In genomic region chr14:105351920-105352871, GRCh38 we compare ENCODE assay signal across 8 cellular contexts. TPM values are rescaled to one million over a fixed set of nuclear protein-coding genes. Genes with fewer than 3 reads are reported as not detected.
DNase-seq lines count a peak whose midpoint lies in the region; ATAC-seq and TF ChIP-seq lines count a peak whose summit lies in the region.

No MANE protein-coding gene starts in this region.

- H3K27me3 Mint-ChIP-seq in activated CD4-positive, alpha-beta memory T cell treated with anti-CD3 and anti-CD28 coated beads, Interleukin-2, amount 10 ng/mL, durations not matched to agents 7 days and 5 days, result no peaks in the 10 kb centered on the region

- H3K4me1 Mint-ChIP-seq in activated CD4-positive, alpha-beta memory T cell treated with anti-CD3 and anti-CD28 coated beads, Interleukin-2, amount 10 ng/mL, durations not matched to agents 7 days and 5 days, result peaks cover 1% of the 10 kb centered on the region

- no peak overlapping the region for H3K27ac Mint-ChIP-seq in activated CD4-positive, alpha-beta memory T cell treated with anti-CD3 and anti-CD28 coated beads, Interleukin-2, amount 10 ng/mL, durations not matched to agents 7 days and 5 days

- H3K4me3 Mint-ChIP-seq in activated CD4-positive, alpha-beta memory T cell treated with anti-CD3 and anti-CD28 coated beads, Interleukin-2, amount 10 ng/mL, durations not matched to agents 7 days and 5 days, result no peak overlapping the region

- peak; percentile 97 for DNase-seq in GM10266 (ENCODE audit: extremely low spot score)
- peak; percentile 88 for DNase-seq in HT-29 (ENCODE audit: low spot score)
- peak; percentile 40 for DNase-seq in NCI-H82 treated with DMSO at 0.1 percent for 48 hours (lab: John Stamatoyannopoulos, UW; ENCODE audit: unreplicated experiment)
- DNase-seq in activated CD4-positive, alpha-beta memory T cell treated with anti-CD3 and anti-CD28 coated beads, Interleukin-2, amount 10 ng/mL, durations not matched to agents 7 days and 5 days, result peak; percentile 91
- DNase-seq in effector CD8-positive, alpha-beta T cell (lab: John Stamatoyannopoulos, UW), result peak; percentile 78
- DNase-seq in lung microvascular endothelial cell (ENCODE audit: low read depth in 2 of 2), result peak; percentile 89 to 94
- DNase-seq in stimulated activated CD8-positive, alpha-beta memory T cell treated with anti-CD3 and anti-CD28 coated beads, Interleukin-12 subunit alpha, Interleukin-12 subunit beta, amount 100 ng/mL, for 4 hours (ENCODE audit: low read depth), result peak; percentile 64

- H3K36me3 Mint-ChIP-seq in activated CD4-positive, alpha-beta memory T cell treated with anti-CD3 and anti-CD28 coated beads, Interleukin-2, amount 10 ng/mL, durations not matched to agents 7 days and 5 days (ENCODE audit: low read depth), result no peaks in the 10 kb centered on the region

- no peaks in the 10 kb centered on the region for H3K9me3 Mint-ChIP-seq in activated CD4-positive, alpha-beta memory T cell treated with anti-CD3 and anti-CD28 coated beads, Interleukin-2, amount 10 ng/mL, durations not matched to agents 7 days and 5 days

- no peak for ATAC-seq in GM18870 (IDR thresholded peaks at IDR 0.05; ENCODE audit: unreplicated experiment)

- peak; percentile 95 for TF ChIP-seq CTCF in GM10266 (IDR thresholded peaks at IDR 0.05; ENCODE audit: control insufficient read depth, insufficient read depth, low read depth, missing control alignments)

- POLR2A ChIA-PET in activated CD4-positive, alpha-beta memory T cell treated with anti-CD3 and anti-CD28 coated beads, Interleukin-2, amount 10 ng/mL, durations not matched to agents 7 days and 5 days (lab: Charles Lee), result interaction anchor here (1.0 kb wide), 1 partner anchor 51 kb away, joined by 3 read pairs; no protein-coding TSS in a partner anchor

- CTCF ChIA-PET in activated CD4-positive, alpha-beta memory T cell treated with anti-CD3 and anti-CD28 coated beads, Interleukin-2, amount 10 ng/mL, durations not matched to agents 7 days and 5 days (lab: Charles Lee), result interaction anchor here (0.6 to 1.7 kb wide), 30 partner anchors 10 to 377 kb away, joined by 3 to 12 read pairs (median 4); partner anchors contain the start of gene BTBD6

RNA-seq across cellular contexts. Expression of gene PACS2, which starts 37.6 kb away (rescaled TPM):
- 65.6 and 65.7 TPM in 2 replicates for total RNA-seq in HT-29 (2014; rRNA removed; shearing (Covaris generic))
- total RNA-seq in activated CD4-positive, alpha-beta memory T cell treated with anti-CD3 and anti-CD28 coated beads, Interleukin-2, amount 10 ng/mL, durations not matched to agents 7 days and 5 days, result 10 to 100 TPM; 28.3 to 29.9 TPM
- 31.8 and 48.4 TPM in 2 replicates for total RNA-seq in lung microvascular endothelial cell

RNA-seq across cellular contexts. Expression of gene TEX22, which starts 46.1 kb away (rescaled TPM):
- not detected in 2 replicates for total RNA-seq in HT-29 (2014; rRNA removed; shearing (Covaris generic))
- total RNA-seq in activated CD4-positive, alpha-beta memory T cell treated with anti-CD3 and anti-CD28 coated beads, Interleukin-2, amount 10 ng/mL, durations not matched to agents 7 days and 5 days, result 1 to 10 TPM; 2.6 to 4.4 TPM
- total RNA-seq in lung microvascular endothelial cell, result under 0.01 TPM in 2 replicates

RNA-seq across cellular contexts. Expression of gene BRF1, which starts 51.4 kb away (rescaled TPM):
- 46.6 and 50.2 TPM in 2 replicates for total RNA-seq in HT-29 (2014; rRNA removed; shearing (Covaris generic))
- 10 to 100 TPM; 37.4 to 40.7 TPM for total RNA-seq in activated CD4-positive, alpha-beta memory T cell treated with anti-CD3 and anti-CD28 coated beads, Interleukin-2, amount 10 ng/mL, durations not matched to agents 7 days and 5 days
- total RNA-seq in lung microvascular endothelial cell, result 24.2 and 34.7 TPM in 2 replicates

Comparison
In these comparisons a context has a peak if more than half of its experiments do, and no peak if none do; other contexts are left out.
1. DNase-seq: peak in every context shown above with its lines; median percentile 97 in GM10266; 92 in lung microvascular endothelial cell; 91 in activated CD4-positive, alpha-beta memory T cell treated with anti-CD3 and anti-CD28 coated beads, Interleukin-2, amount 10 ng/mL, durations not matched to agents 7 days and 5 days; 88 in HT-29; 78 in effector CD8-positive, alpha-beta T cell; 64 in stimulated activated CD8-positive, alpha-beta memory T cell treated with anti-CD3 and anti-CD28 coated beads, Interleukin-12 subunit alpha, Interleukin-12 subunit beta, amount 100 ng/mL, for 4 hours; 40 in NCI-H82 treated with DMSO at 0.1 percent for 48 hours.